16 cellular contexts compared by ENCODE assay signal in genomic region chrX:30627818-30628652, GRCh38. TPM values are rescaled to one million over a fixed set of nuclear protein-coding genes. Genes with fewer than 3 reads are reported as not detected.
A peak's percentile ranks its signal among the peaks of the same experiment; 100 is the strongest.
DNase-seq lines count a peak whose midpoint lies in the region; ATAC-seq and TF ChIP-seq lines count a peak whose summit lies in the region.
"Had no signal": no experiment of that assay in that cellular context is flagged by ENCODE, and none has a peak within 500 bp of the region (broad histone marks: within the 10 kb centered on the region; RNA-seq: fewer than 3 reads in every experiment).

No MANE protein-coding gene starts in this region.

- H3K4me1 Mint-ChIP-seq in activated CD8-positive, alpha-beta memory T cell treated with anti-CD3 and anti-CD28 coated beads, Interleukin-2, amount 10 ng/mL, durations not matched to agents 7 days and 5 days: no peaks in the 10 kb centered on the region

- H3K27ac Mint-ChIP-seq in activated CD8-positive, alpha-beta memory T cell treated with anti-CD3 and anti-CD28 coated beads, Interleukin-2, amount 10 ng/mL, durations not matched to agents 7 days and 5 days: no peak overlapping the region

- no peaks in the 10 kb centered on the region for H3K27me3 Mint-ChIP-seq in activated CD8-positive, alpha-beta memory T cell treated with anti-CD3 and anti-CD28 coated beads, Interleukin-2, amount 10 ng/mL, durations not matched to agents 7 days and 5 days
- H3K27me3 Mint-ChIP-seq: dendritic cell treated with granulocyte-macrophage colony-stimulating factor and Interleukin-4, amounts not matched to agents 40 ng/mL and 50 ng/mL, for 4 days had no signal

- no peaks in the 10 kb centered on the region for H3K27me3 ChIP-seq in adrenal gland
- H3K27me3 ChIP-seq: MG63 had no signal

- H3K4me1 ChIP-seq in adrenal gland (replicated peaks in 1 of 2): no peaks in the 10 kb centered on the region
- H3K4me1 ChIP-seq: psoas muscle had no signal

- CTCF ChIA-PET in activated CD8-positive, alpha-beta memory T cell treated with anti-CD3 and anti-CD28 coated beads, Interleukin-2, amount 10 ng/mL, durations not matched to agents 7 days and 5 days (lab: Charles Lee): no interaction called here

- H3K27ac ChIP-seq in adrenal gland: no peak overlapping the region
- H3K27ac ChIP-seq: psoas muscle had no signal

- no peak for TF ChIP-seq CTCF in adrenal gland (IDR thresholded peaks at IDR 0.05)

- no peak overlapping the region for H3K4me3 Mint-ChIP-seq in activated CD8-positive, alpha-beta memory T cell treated with anti-CD3 and anti-CD28 coated beads, Interleukin-2, amount 10 ng/mL, durations not matched to agents 7 days and 5 days
- H3K4me3 Mint-ChIP-seq: dendritic cell treated with granulocyte-macrophage colony-stimulating factor and Interleukin-4, amounts not matched to agents 40 ng/mL and 50 ng/mL, for 4 days had no signal

- H3K36me3 ChIP-seq in adrenal gland (replicated peaks in 1 of 2): no peaks in the 10 kb centered on the region
- H3K36me3 ChIP-seq: MG63 had no signal

- TF ChIP-seq POLR2A in adrenal gland (IDR thresholded peaks at IDR 0.05): no peak

- no peaks in the 10 kb centered on the region for H3K36me3 Mint-ChIP-seq in activated CD8-positive, alpha-beta memory T cell treated with anti-CD3 and anti-CD28 coated beads, Interleukin-2, amount 10 ng/mL, durations not matched to agents 7 days and 5 days

- H3K9me3 ChIP-seq in adrenal gland (replicated peaks in 1 of 3): no peaks in the 10 kb centered on the region
- H3K9me3 ChIP-seq: MG63, psoas muscle had no signal

- H3K9me3 Mint-ChIP-seq in activated CD8-positive, alpha-beta memory T cell treated with anti-CD3 and anti-CD28 coated beads, Interleukin-2, amount 10 ng/mL, durations not matched to agents 7 days and 5 days (ENCODE audit: low read depth): peaks cover 5% of the 10 kb centered on the region
- H3K9me3 Mint-ChIP-seq: dendritic cell treated with granulocyte-macrophage colony-stimulating factor and Interleukin-4, amounts not matched to agents 40 ng/mL and 50 ng/mL, for 4 days had no signal

- no peak overlapping the region for H3K4me3 ChIP-seq in adrenal gland
- H3K4me3 ChIP-seq: MG63, psoas muscle had no signal

- DNase-seq in NCI-H510A treated with DMSO at 0.1 percent for 48 hours (lab: John Stamatoyannopoulos, UW) (peak; percentile 43), NCI-H510A (lab: John Stamatoyannopoulos, UW) (no peak), OCI-M1 (lab: John Stamatoyannopoulos, UW) (peak; percentile 44), left colon (no peak), adrenal gland (no peak), 8988T (no peak)
- no peak for DNase-seq in activated CD8-positive, alpha-beta memory T cell treated with anti-CD3 and anti-CD28 coated beads, Interleukin-2, amount 10 ng/mL, durations not matched to agents 7 days and 5 days
- DNase-seq: ACHN; activated effector memory CD4-positive, alpha-beta T cell treated with anti-CD3 and anti-CD28 coated beads, Interleukin-2, amount 50 U/mL, for 16 hours; MG63; PC-3; psoas muscle had no signal

- intact Hi-C loops in left colon (cut with DNase I, micrococcal nuclease): no loop called here
- intact Hi-C loops in adrenal gland (cut with DNase I): no loop called here

- WGBS in adrenal gland, 4 donors: 55 to 68% (median 63%) methylated on average over 8 of the region's 8 CpGs

- ATAC-seq in left colon (peak; percentile 93), GM19455 (IDR thresholded peaks at IDR 0.05; ENCODE audit: unreplicated experiment) (no peak)
- ATAC-seq in activated CD8-positive, alpha-beta memory T cell treated with anti-CD3 and anti-CD28 coated beads, Interleukin-2, amount 10 ng/mL, durations not matched to agents 7 days and 5 days: no peak
- ATAC-seq: PC-3, psoas muscle had no signal

RNA-seq across cellular contexts. Expression of gene GK, which starts 25.2 kb away (rescaled TPM):
- total RNA-seq in left colon (10 to 100 TPM; 28.2 to 58.9 TPM), adrenal gland (10 to 100 TPM in 4 of 8 donors, 1 to 10 TPM in 4; 6.1 to 33.6 (median 10.1) TPM)
- polyA plus RNA-seq in adrenal gland: 10 to 100 TPM in 1 of 3 donors, 1 to 10 TPM in 2; 6.2 to 83.7 (median 7.2) TPM
- 10 to 100 TPM; 19.6 to 30.3 TPM for total RNA-seq in activated CD8-positive, alpha-beta memory T cell treated with anti-CD3 and anti-CD28 coated beads, Interleukin-2, amount 10 ng/mL, durations not matched to agents 7 days and 5 days

RNA-seq across cellular contexts. Expression of gene TASL, which starts 50.5 kb away (rescaled TPM):
- 1 to 10 TPM in 1 of 2 donors, under 1 TPM in 1; 0.40 to 1.4 TPM for total RNA-seq in left colon
- total RNA-seq in adrenal gland: 1 to 10 TPM in 7 of 8 donors, under 1 TPM in 1; 0.85 to 2.9 (median 1.8) TPM
- 1 to 10 TPM in 2 of 3 donors, under 1 TPM in 1; 0.47 to 1.3 (median 1.1) TPM for polyA plus RNA-seq in adrenal gland
- total RNA-seq in activated CD8-positive, alpha-beta memory T cell treated with anti-CD3 and anti-CD28 coated beads, Interleukin-2, amount 10 ng/mL, durations not matched to agents 7 days and 5 days: 1 to 10 TPM; 3.2 to 9.0 TPM
- total RNA-seq: kidney epithelial cell, myocyte, PC-3 had no signal

Comparison
In these comparisons a context has a peak if more than half of its experiments do, and no peak if none do; other contexts are left out.
1. DNase-seq: peak in NCI-H510A treated with DMSO at 0.1 percent for 48 hours (single experiment) and OCI-M1 (single experiment); none in NCI-H510A (single experiment), left colon (0 of 2), adrenal gland (0 of 7), 8988T (single experiment) and activated CD8-positive, alpha-beta memory T cell treated with anti-CD3 and anti-CD28 coated beads, Interleukin-2, amount 10 ng/mL, durations not matched to agents 7 days and 5 days (single experiment).